12 cellular contexts compared by ENCODE assay signal in the genomic region with DNA sequence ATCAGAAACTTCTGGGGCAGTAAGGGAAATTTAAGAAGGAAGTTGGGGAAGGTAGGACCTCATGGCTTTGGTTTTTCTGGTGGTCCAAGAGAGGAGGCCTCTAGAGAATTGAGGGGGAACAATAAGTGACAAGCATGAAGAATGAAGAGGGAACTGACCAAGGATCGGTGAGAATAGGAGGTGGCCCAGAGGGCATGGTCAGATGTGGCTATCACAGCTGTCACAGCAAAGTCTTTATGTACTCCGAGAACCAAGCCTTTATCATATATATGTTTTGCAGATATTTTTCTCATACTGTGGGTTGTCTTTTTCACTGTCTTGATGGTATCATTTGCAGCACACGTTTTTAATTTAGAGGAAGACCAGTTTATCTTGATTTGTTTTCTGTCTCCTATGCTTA.
A peak's percentile ranks its signal among the peaks of the same experiment; 100 is the strongest.
DNase-seq lines count a peak whose midpoint lies in the region; ATAC-seq and TF ChIP-seq lines count a peak whose summit lies in the region.
"Had no signal": no experiment of that assay in that cellular context is flagged by ENCODE, and none has a peak within 500 bp of the region (broad histone marks: within the 10 kb centered on the region; RNA-seq: fewer than 3 reads in every experiment).

No MANE protein-coding gene starts in this region.

- H2AFZ ChIP-seq in neural progenitor cell (replicated peaks), result no peak overlapping the region

- H3K79me2 ChIP-seq in neural progenitor cell (ENCODE audit: low read depth), result peaks cover 92% of the 10 kb centered on the region

- peaks cover 77% of the 10 kb centered on the region for H3K4me1 Mint-ChIP-seq in activated naive CD4-positive, alpha-beta T cell treated with anti-CD3 and anti-CD28 coated beads, Interleukin-2, amount 10 ng/mL, durations not matched to agents 7 days and 5 days
- H3K4me1 Mint-ChIP-seq in activated CD8-positive, alpha-beta T cell treated with anti-CD3 and anti-CD28 coated beads for 36 hours (ENCODE audit: low read depth), result peaks cover 84% of the 10 kb centered on the region
- H3K4me1 Mint-ChIP-seq in neural progenitor cell, result peaks cover 10% of the 10 kb centered on the region

- TF ChIP-seq CTCF in activated CD8-positive, alpha-beta T cell treated with anti-CD3 and anti-CD28 coated beads for 36 hours (IDR thresholded peaks at IDR 0.05), result no peak
- TF ChIP-seq CTCF in transverse colon (IDR thresholded peaks at IDR 0.05) (no peak), neural progenitor cell (IDR thresholded peaks at IDR 0.05) (no peak)

- peak overlapping the region; percentile 25 for H3K4me3 ChIP-seq in mononuclear cell (ENCODE audit: low read length)
- no peak overlapping the region for H3K4me3 ChIP-seq in transverse colon
- H3K4me3 ChIP-seq in neural progenitor cell, result no peak overlapping the region

- WGBS in transverse colon (ENCODE audit: low coverage in 1 of 2), 2 donors, result 76% methylated on average over 3 of the region's 3 CpGs; no CpG with 5 or more reads in 1 of the 2 donors

- no peak for TF ChIP-seq EP300 in transverse colon (IDR thresholded peaks at IDR 0.05; ENCODE audit: low read depth)

- POLR2A ChIA-PET in activated CD8-positive, alpha-beta T cell treated with anti-CD3 and anti-CD28 coated beads for 36 hours (lab: Charles Lee), result interaction anchor here (0.6 to 5.6 kb wide), 10 partner anchors 10 to 262 kb away, joined by 3 to 225 read pairs (median 8); no protein-coding TSS in a partner anchor

- CTCF ChIA-PET in activated naive CD4-positive, alpha-beta T cell treated with anti-CD3 and anti-CD28 coated beads, Interleukin-2, amount 10 ng/mL, durations not matched to agents 7 days and 5 days (lab: Charles Lee), result interaction anchor here (0.7 to 3.2 kb wide), 7 partner anchors 9 to 56 kb away, joined by 3 to 22 read pairs (median 4); no protein-coding TSS in a partner anchor
- CTCF ChIA-PET in activated CD8-positive, alpha-beta T cell treated with anti-CD3 and anti-CD28 coated beads for 36 hours (lab: Charles Lee), result interaction anchor here (0.7 to 5.6 kb wide), 9 partner anchors 10 to 55 kb away, joined by 3 to 29 read pairs (median 5); no protein-coding TSS in a partner anchor

- H3K27ac ChIP-seq in transverse colon (peak overlapping the region; percentile 80 to 93 (median 88)), neural progenitor cell (no peak overlapping the region)
- H3K27ac ChIP-seq: epithelial cell of prostate had no signal

- no peak overlapping the region for H3K9ac ChIP-seq in neural progenitor cell

- TF ChIP-seq POLR2A in transverse colon (IDR thresholded peaks at IDR 0.05), result no peak

- no peak overlapping the region for H3K4me2 ChIP-seq in neural progenitor cell

- no peaks in the 10 kb centered on the region for H3K27me3 ChIP-seq in mononuclear cell (ENCODE audit: insufficient read depth, low read length)
- H3K27me3 ChIP-seq in transverse colon, result no peaks in the 10 kb centered on the region
- no peaks in the 10 kb centered on the region for H3K27me3 ChIP-seq in neural progenitor cell

- peak overlapping the region; percentile 75 for H3K4me3 Mint-ChIP-seq in activated naive CD4-positive, alpha-beta T cell treated with anti-CD3 and anti-CD28 coated beads, Interleukin-2, amount 10 ng/mL, durations not matched to agents 7 days and 5 days
- H3K4me3 Mint-ChIP-seq in activated CD8-positive, alpha-beta T cell treated with anti-CD3 and anti-CD28 coated beads for 36 hours, result peak overlapping the region; percentile 71
- H3K4me3 Mint-ChIP-seq in neural progenitor cell, result no peak overlapping the region

- H3F3A ChIP-seq in neural progenitor cell (ENCODE audit: low read depth), result no peaks in the 10 kb centered on the region

- H3K4me1 ChIP-seq in mononuclear cell (ENCODE audit: insufficient read depth, low read length), result peaks cover 73% of the 10 kb centered on the region
- H3K4me1 ChIP-seq in transverse colon, result peaks cover 13 to 84% (median 21%) of the 10 kb centered on the region in 4 donors
- no peaks in the 10 kb centered on the region for H3K4me1 ChIP-seq in neural progenitor cell

- intact Hi-C loops in activated CD8-positive, alpha-beta T cell treated with anti-CD3 and anti-CD28 coated beads for 36 hours (cut with micrococcal nuclease), result no loop called here
- intact Hi-C loops in transverse colon (cut with DNase I; ENCODE audit: low total_unique reads), result no loop called here

- no peaks in the 10 kb centered on the region for H3K36me3 ChIP-seq in transverse colon
- no peaks in the 10 kb centered on the region for H3K36me3 ChIP-seq in neural progenitor cell

- H4K20me1 ChIP-seq in neural progenitor cell (ENCODE audit: low read depth), result peaks cover 53% of the 10 kb centered on the region

- no peak for DNase-seq in activated naive CD4-positive, alpha-beta T cell treated with anti-CD3 and anti-CD28 coated beads, Interleukin-2, amount 10 ng/mL, durations not matched to agents 7 days and 5 days
- no peak for DNase-seq in activated naive CD4-positive, alpha-beta T cell treated with anti-CD3 and anti-CD28 coated beads, Interleukin-2, amount 50 U/mL, for 16 hours
- DNase-seq in activated CD8-positive, alpha-beta T cell treated with anti-CD3 and anti-CD28 coated beads for 36 hours, result no peak
- DNase-seq in transverse colon (no peak), kidney glomerular epithelial cell (lab: John Stamatoyannopoulos, UW) (no peak), neural progenitor cell (ENCODE audit: low spot score) (no peak), A172 (ENCODE audit: low spot score) (no peak)
- DNase-seq: anterior cingulate cortex, islet precursor cell, NCI-H2081 had no signal

- H3K9me3 ChIP-seq in mononuclear cell (ENCODE audit: low read depth, low read length) (no peaks in the 10 kb centered on the region), transverse colon (no peaks in the 10 kb centered on the region), neural progenitor cell (ENCODE audit: low read depth) (no peaks in the 10 kb centered on the region)

- H3K36me3 Mint-ChIP-seq in activated naive CD4-positive, alpha-beta T cell treated with anti-CD3 and anti-CD28 coated beads, Interleukin-2, amount 10 ng/mL, durations not matched to agents 7 days and 5 days, result peaks cover 78% of the 10 kb centered on the region
- peaks cover 61% of the 10 kb centered on the region for H3K36me3 Mint-ChIP-seq in activated CD8-positive, alpha-beta T cell treated with anti-CD3 and anti-CD28 coated beads for 36 hours (ENCODE audit: low read depth)
- peaks cover 39% of the 10 kb centered on the region for H3K36me3 Mint-ChIP-seq in neural progenitor cell

- H3K27me3 Mint-ChIP-seq in activated naive CD4-positive, alpha-beta T cell treated with anti-CD3 and anti-CD28 coated beads, Interleukin-2, amount 10 ng/mL, durations not matched to agents 7 days and 5 days, result no peaks in the 10 kb centered on the region
- H3K27me3 Mint-ChIP-seq in activated CD8-positive, alpha-beta T cell treated with anti-CD3 and anti-CD28 coated beads for 36 hours, result no peaks in the 10 kb centered on the region
- H3K27me3 Mint-ChIP-seq in neural progenitor cell (ENCODE audit: insufficient read depth, low read depth), result peaks cover 2% of the 10 kb centered on the region

- ATAC-seq in activated CD8-positive, alpha-beta T cell treated with anti-CD3 and anti-CD28 coated beads for 36 hours, result no peak

- in situ Hi-C loops in transverse colon (cut with MboI; ENCODE audit: low pct_ligation_motif_present in 1 of 4, low pct_unique_long_range_greater_than_20kb in 1 of 4, low sequenced_read_pairs in 3 of 4), result no loop called here

- H3K9me3 Mint-ChIP-seq in activated naive CD4-positive, alpha-beta T cell treated with anti-CD3 and anti-CD28 coated beads, Interleukin-2, amount 10 ng/mL, durations not matched to agents 7 days and 5 days, result no peaks in the 10 kb centered on the region
- no peaks in the 10 kb centered on the region for H3K9me3 Mint-ChIP-seq in activated CD8-positive, alpha-beta T cell treated with anti-CD3 and anti-CD28 coated beads for 36 hours
- peaks cover 15% of the 10 kb centered on the region for H3K9me3 Mint-ChIP-seq in neural progenitor cell

- H3K27ac Mint-ChIP-seq in activated naive CD4-positive, alpha-beta T cell treated with anti-CD3 and anti-CD28 coated beads, Interleukin-2, amount 10 ng/mL, durations not matched to agents 7 days and 5 days, result peak overlapping the region; percentile 98
- H3K27ac Mint-ChIP-seq in activated CD8-positive, alpha-beta T cell treated with anti-CD3 and anti-CD28 coated beads for 36 hours, result peak overlapping the region; percentile 99
- no peak overlapping the region for H3K27ac Mint-ChIP-seq in neural progenitor cell
